9 cellular contexts compared by ENCODE assay signal in the genomic region with DNA sequence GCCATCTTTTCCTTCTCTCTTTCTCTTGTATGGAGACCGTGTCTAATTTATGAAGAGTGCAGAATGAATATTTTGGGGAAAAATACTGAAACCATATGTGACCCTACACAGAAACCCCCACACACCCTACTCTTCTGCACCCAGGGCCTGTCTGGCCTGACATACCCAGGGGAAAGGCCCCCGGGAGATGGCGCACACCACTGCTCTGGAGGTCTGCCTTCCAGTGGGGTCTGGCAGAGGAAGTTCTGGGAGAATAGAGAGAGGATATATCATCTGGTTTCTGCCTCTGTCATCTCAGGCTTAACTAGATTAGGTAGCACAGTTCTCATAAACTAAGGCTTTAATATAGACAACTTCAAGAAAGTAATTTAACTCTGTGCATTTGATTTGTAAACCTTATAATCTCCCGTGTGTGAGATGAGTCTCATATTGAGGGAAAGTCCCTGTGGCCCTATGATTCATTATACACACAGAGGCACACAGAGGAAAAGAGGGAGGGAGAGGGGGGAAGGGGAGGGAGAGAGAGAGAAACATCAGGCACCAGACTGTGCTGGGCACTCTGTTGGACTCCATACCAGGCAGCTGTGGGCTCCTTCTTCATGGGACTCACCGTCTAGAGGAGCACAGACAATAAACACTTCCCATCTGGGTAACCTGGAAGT.
DNase-seq lines count a peak whose midpoint lies in the region; ATAC-seq lines count a peak whose summit lies in the region.
"Had no signal": no experiment of that assay in that cellular context is flagged by ENCODE, and none has a peak within 500 bp of the region (broad histone marks: within the 10 kb centered on the region; RNA-seq: fewer than 3 reads in every experiment).

No MANE protein-coding gene starts in this region.

- H3K9me3 ChIP-seq in neuronal stem cell (replicated peaks in 1 of 2; ENCODE audit: control insufficient read depth in 2 of 2, insufficient read depth in 1 of 2, low read depth in 1 of 2, low read length in 2 of 2) (no peaks in the 10 kb centered on the region), Karpas-422 (ENCODE audit: low read length) (no peaks in the 10 kb centered on the region)

- no peak overlapping the region for H3K27ac ChIP-seq in neuronal stem cell (replicated peaks; ENCODE audit: low read length)
- H3K27ac ChIP-seq in Karpas-422 (ENCODE audit: low read length) = no peak overlapping the region

- H4K8ac ChIP-seq in neuronal stem cell (ENCODE audit: low read depth, low read length) = no peak overlapping the region

- peak overlapping the region; percentile 67 to 90 for H3K27ac Mint-ChIP-seq in effector memory CD8-positive, alpha-beta T cell
- H3K27ac Mint-ChIP-seq: IgD-negative memory B cell had no signal

- WGBS in neuronal stem cell (ENCODE audit: extremely low coverage in 2 of 2, insufficient read length in 2 of 2, insufficient replicate concordance in 1 of 2), 2 donors = no CpG with 5 or more reads among the region's 5 CpGs

- H3K27me3 Mint-ChIP-seq in effector memory CD8-positive, alpha-beta T cell = no peaks in the 10 kb centered on the region

- H3K4ac ChIP-seq in neuronal stem cell (ENCODE audit: low read length) = no peak overlapping the region

- peak; percentile 83 for DNase-seq in ELR (ENCODE audit: low read depth)
- peak; percentile 79 for DNase-seq in NCI-H226
- no peak for DNase-seq in effector memory CD8-positive, alpha-beta T cell
- DNase-seq in neuronal stem cell (ENCODE audit: low spot score) = no peak
- no peak for DNase-seq in Karpas-422
- no peak for DNase-seq in NCI-H510A treated with DMSO at 0.1 percent for 48 hours (lab: John Stamatoyannopoulos, UW)
- DNase-seq in NCI-H345 (lab: John Stamatoyannopoulos, UW) = no peak

- no peaks in the 10 kb centered on the region for H3K27me3 ChIP-seq in neuronal stem cell (ENCODE audit: control insufficient read depth in 3 of 3, insufficient read depth in 3 of 3, low read depth in 1 of 3, low read length in 3 of 3)
- no peaks in the 10 kb centered on the region for H3K27me3 ChIP-seq in Karpas-422 (ENCODE audit: low read length)

- H3K4me1 Mint-ChIP-seq in effector memory CD8-positive, alpha-beta T cell (ENCODE audit: low read depth in 2 of 2) = peaks cover 8 to 59% of the 10 kb centered on the region in 2 donors
- H3K4me1 Mint-ChIP-seq: IgD-negative memory B cell had no signal

- H3K4me3 Mint-ChIP-seq in effector memory CD8-positive, alpha-beta T cell = no peak overlapping the region
- H3K4me3 Mint-ChIP-seq: IgD-negative memory B cell had no signal

- peaks cover 3% of the 10 kb centered on the region in 2 donors for H3K4me1 ChIP-seq in neuronal stem cell (ENCODE audit: control insufficient read depth in 2 of 2, insufficient read depth in 1 of 2, low read depth in 1 of 2, low read length in 2 of 2)
- no peaks in the 10 kb centered on the region for H3K4me1 ChIP-seq in Karpas-422 (ENCODE audit: low read length)

- no peaks in the 10 kb centered on the region for H3K79me2 ChIP-seq in Karpas-422 (ENCODE audit: low read length)

- no peaks in the 10 kb centered on the region for H3K36me3 ChIP-seq in neuronal stem cell (replicated peaks in 1 of 2; ENCODE audit: control insufficient read depth in 2 of 2, insufficient read depth in 2 of 2, low read length in 2 of 2)
- H3K36me3 ChIP-seq in Karpas-422 (ENCODE audit: insufficient read depth, low read length) = no peaks in the 10 kb centered on the region

- no peak overlapping the region for H2BK12ac ChIP-seq in neuronal stem cell (ENCODE audit: low read length)

- H3K36me3 Mint-ChIP-seq in effector memory CD8-positive, alpha-beta T cell (ENCODE audit: insufficient read depth) = peaks cover 37% of the 10 kb centered on the region

- peak overlapping the region; percentile 22 for H2AFZ ChIP-seq in neuronal stem cell (ENCODE audit: low read length)
- no peak overlapping the region for H2AFZ ChIP-seq in Karpas-422 (ENCODE audit: low read length)

- no peaks in the 10 kb centered on the region for H4K20me1 ChIP-seq in Karpas-422 (ENCODE audit: insufficient read depth, low read depth, low read length)

- no peak overlapping the region for H3K14ac ChIP-seq in neuronal stem cell (ENCODE audit: low read length)

- H2BK5ac ChIP-seq in neuronal stem cell (ENCODE audit: low read length) = no peak overlapping the region

- no peak overlapping the region for H3K23ac ChIP-seq in neuronal stem cell (ENCODE audit: low read depth, low read length, poor library complexity)

- H2BK120ac ChIP-seq in neuronal stem cell (ENCODE audit: low read depth, low read length) = no peak overlapping the region

- H3K9ac ChIP-seq in neuronal stem cell (ENCODE audit: low read depth, low read length, poor library complexity) (no peak overlapping the region), Karpas-422 (ENCODE audit: low read length) (no peak overlapping the region)

- no peaks in the 10 kb centered on the region for H3K9me3 Mint-ChIP-seq in effector memory CD8-positive, alpha-beta T cell
- H3K9me3 Mint-ChIP-seq: IgD-negative memory B cell had no signal

- H3K4me2 ChIP-seq in neuronal stem cell (ENCODE audit: insufficient read depth, low read length, poor library complexity, severe bottlenecking) = no peak overlapping the region
- H3K4me2 ChIP-seq in Karpas-422 (ENCODE audit: low read depth, low read length, poor library complexity, severe bottlenecking) = no peak overlapping the region

- H3K4me3 ChIP-seq in neuronal stem cell (ENCODE audit: low read length in 2 of 2) (no peak overlapping the region), Karpas-422 (ENCODE audit: low read length) (no peak overlapping the region)

- no peak overlapping the region for H3K18ac ChIP-seq in neuronal stem cell (ENCODE audit: low read length)

- ATAC-seq in effector memory CD8-positive, alpha-beta T cell (replicated peaks) = peak; percentile 33
- no peak for ATAC-seq in GM21390 (IDR thresholded peaks at IDR 0.05; ENCODE audit: unreplicated experiment)

- H2AK5ac ChIP-seq in neuronal stem cell (ENCODE audit: low read depth, low read length) = no peak overlapping the region

- H2BK15ac ChIP-seq in neuronal stem cell (ENCODE audit: low read length) = no peak overlapping the region

- H3K79me1 ChIP-seq in neuronal stem cell (ENCODE audit: low read depth, low read length) = no peaks in the 10 kb centered on the region

- no peaks in the 10 kb centered on the region for H3K9me2 ChIP-seq in Karpas-422 (replicated peaks; ENCODE audit: insufficient read depth, low read length)

- H4K91ac ChIP-seq in neuronal stem cell (ENCODE audit: low read depth, low read length, poor library complexity) = no peak overlapping the region

Comparison
In these comparisons a context has a peak if more than half of its experiments do, and no peak if none do; other contexts are left out.
1. DNase-seq: peak in ELR (single experiment) and NCI-H226 (single experiment); none in effector memory CD8-positive, alpha-beta T cell (0 of 3), neuronal stem cell (single experiment), Karpas-422 (single experiment), NCI-H510A treated with DMSO at 0.1 percent for 48 hours (single experiment) and NCI-H345 (single experiment).